In the genomic region with DNA sequence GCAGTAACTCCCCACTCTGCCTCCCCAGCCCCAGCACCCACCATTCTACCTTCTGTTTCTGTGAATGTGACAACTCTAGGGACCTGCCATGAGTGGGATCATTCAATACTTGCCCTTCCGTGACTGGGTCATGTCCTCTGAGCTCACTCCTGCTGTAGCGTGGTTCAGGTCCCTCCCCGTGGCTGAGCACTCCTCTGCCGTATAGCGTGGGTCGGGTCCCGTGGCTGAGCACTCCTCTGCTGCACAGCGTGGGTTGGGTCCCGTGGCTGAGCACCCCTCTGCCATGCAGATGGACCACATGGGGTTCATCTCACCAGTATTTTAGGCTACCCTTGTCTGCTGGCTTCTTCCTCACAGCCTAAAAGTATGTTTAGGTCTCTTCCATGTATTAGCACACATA, we compare ENCODE assay signal across 20 cellular contexts.
"Had no signal": no experiment of that assay in that cellular context is flagged by ENCODE, and none has a peak within 500 bp of the region (broad histone marks: within the 10 kb centered on the region; RNA-seq: fewer than 3 reads in every experiment).

No MANE protein-coding gene starts in this region.

- H3K4me3 ChIP-seq: coronary artery, heart right ventricle, lung, pancreas, suprapubic skin, tibial nerve, upper lobe of right lung, vagina had no signal

- H3K36me3 ChIP-seq: heart right ventricle, pancreas, suprapubic skin, tibial nerve, upper lobe of right lung, vagina had no signal

- H3K27ac Mint-ChIP-seq: progenitor cell of endocrine pancreas had no signal

- H3K4me1 ChIP-seq: upper lobe of right lung had no signal

- ATAC-seq: esophagus mucosa; heart right ventricle; left lobe of liver; naive thymus-derived CD4-positive, alpha-beta T cell; pancreas; right cardiac atrium; upper lobe of right lung had no signal

- H3K27me3 ChIP-seq: pancreas, vagina had no signal

- H3K9me3 Mint-ChIP-seq: naive thymus-derived CD4-positive, alpha-beta T cell had no signal

- H3K36me3 Mint-ChIP-seq: naive thymus-derived CD4-positive, alpha-beta T cell had no signal

- H3K27ac ChIP-seq: coronary artery, heart right ventricle, pancreas, suprapubic skin, tibial nerve, upper lobe of right lung, vagina had no signal

- DNase-seq: effector CD8-positive, alpha-beta T cell; heart right ventricle; hypothalamus; mesendoderm; nucleus accumbens; right cardiac atrium; small intestine; stimulated activated CD4-positive, alpha-beta T cell treated with anti-CD3 and anti-CD28 coated beads, Interleukin-12 subunit alpha, Interleukin-12 subunit beta, amount 100 ng/mL, for 4 hours; stimulated activated naive CD4-positive, alpha-beta T cell treated with Interleukin-2 at 50 U/mL for 16 hours; upper lobe of right lung had no signal

- H3K9me3 ChIP-seq: heart right ventricle, pancreas, suprapubic skin, tibial nerve, upper lobe of right lung, vagina had no signal
